ENCODE assay signal across 8 cellular contexts in genomic region chr5:172778223-172778814, GRCh38. TPM values are rescaled to one million over a fixed set of nuclear protein-coding genes. Genes with fewer than 3 reads are reported as not detected.
A peak's percentile ranks its signal among the peaks of the same experiment; 100 is the strongest.
DNase-seq lines count a peak whose midpoint lies in the region; ATAC-seq, FAIRE-seq and TF ChIP-seq lines count a peak whose summit lies in the region.

No MANE protein-coding gene starts in this region.

- no peaks in the 10 kb centered on the region for H3K9me3 Mint-ChIP-seq in activated naive CD4-positive, alpha-beta T cell treated with anti-CD3 and anti-CD28 coated beads for 36 hours

- no peak for TF ChIP-seq CTCF in right lobe of liver (IDR thresholded peaks at IDR 0.05)

- H3K36me3 ChIP-seq in adipocyte (ENCODE audit: control insufficient read depth, insufficient read depth, low read length, severe bottlenecking) (no peaks in the 10 kb centered on the region), right lobe of liver (no peaks in the 10 kb centered on the region)

- H3K27me3 Mint-ChIP-seq in activated naive CD4-positive, alpha-beta T cell treated with anti-CD3 and anti-CD28 coated beads for 36 hours (ENCODE audit: low read depth), result no peaks in the 10 kb centered on the region

- no peak overlapping the region for H3K4me3 Mint-ChIP-seq in activated naive CD4-positive, alpha-beta T cell treated with anti-CD3 and anti-CD28 coated beads for 36 hours

- H3K36me3 Mint-ChIP-seq in activated naive CD4-positive, alpha-beta T cell treated with anti-CD3 and anti-CD28 coated beads for 36 hours (ENCODE audit: low read depth), result no peaks in the 10 kb centered on the region

- peaks cover 53% of the 10 kb centered on the region for H3K4me1 Mint-ChIP-seq in activated naive CD4-positive, alpha-beta T cell treated with anti-CD3 and anti-CD28 coated beads for 36 hours (ENCODE audit: low read depth)

- CTCF ChIA-PET in activated naive CD4-positive, alpha-beta T cell treated with anti-CD3 and anti-CD28 coated beads for 36 hours (lab: Charles Lee), result interaction anchor here (0.6 to 2.0 kb wide), 2 partner anchors 62 to 167 kb away, joined by 3 to 6 read pairs; no protein-coding TSS in a partner anchor

- intact Hi-C loops in activated naive CD4-positive, alpha-beta T cell treated with anti-CD3 and anti-CD28 coated beads for 36 hours (cut with micrococcal nuclease), result loop anchor here (10.0 kb wide), 1 partner anchor 1106 kb away; the partner anchor contains the start of gene CPEB4
- intact Hi-C loops in right lobe of liver (cut with DNase I), result loop anchor here in 1 of 2 donors (5.0 kb wide), 1 partner anchor 74 kb away; no protein-coding TSS in a partner anchor

- H3K27ac ChIP-seq in right lobe of liver, result peak overlapping the region; percentile 92 to 99 (median 94)

- peak overlapping the region; percentile 97 for H3K9ac ChIP-seq in adipocyte (ENCODE audit: low read length)

- ATAC-seq in right lobe of liver (peak; percentile 55 to 72 (median 64)), HG02884 (IDR thresholded peaks at IDR 0.05; ENCODE audit: unreplicated experiment) (no peak)

- peaks cover 55% of the 10 kb centered on the region for H3K4me1 ChIP-seq in adipocyte (ENCODE audit: control insufficient read depth, insufficient read depth, low read length)
- peaks cover 0 to 70% (median 35%) of the 10 kb centered on the region in 4 donors for H3K4me1 ChIP-seq in right lobe of liver

- TF ChIP-seq POLR2A in right lobe of liver (IDR thresholded peaks at IDR 0.05), result peak; percentile 87

- H3K4me3 ChIP-seq in adipocyte (ENCODE audit: low read length), result peak overlapping the region; percentile 73
- H3K4me3 ChIP-seq in right lobe of liver, result no peak overlapping the region

- WGBS in right lobe of liver (ENCODE audit: insufficient coverage, low coverage, low lambda C conversion rate, missing lambda C conversion rate), result 8% methylated on average over 2 of the region's 7 CpGs

- no peak for DNase-seq in activated naive CD4-positive, alpha-beta T cell treated with anti-CD3 and anti-CD28 coated beads for 36 hours
- DNase-seq in activated naive CD4-positive, alpha-beta T cell treated with Interleukin-2 at 50 U/mL for 16 hours, result no peak
- peak; percentile 82 for DNase-seq in adipocyte (ENCODE audit: low read depth)
- DNase-seq in right lobe of liver, result peak; percentile 70 to 93 (median 84)
- DNase-seq in urothelium cell line (ENCODE audit: low spot score), result peak; percentile 81
- DNase-seq in DMS153 treated with DMSO at 0.1 percent for 48 hours (lab: John Stamatoyannopoulos, UW; ENCODE audit: unreplicated experiment), result no peak
- DNase-seq in cerebellum (ENCODE audit: low spot score), result no peak

- H3K27me3 ChIP-seq in adipocyte (replicated peaks; ENCODE audit: control insufficient read depth, insufficient read depth, low read length) (no peaks in the 10 kb centered on the region), right lobe of liver (no peaks in the 10 kb centered on the region)

- H3K9me3 ChIP-seq in adipocyte (ENCODE audit: control insufficient read depth, low read length) (no peaks in the 10 kb centered on the region), right lobe of liver (no peaks in the 10 kb centered on the region)

- H3K27ac Mint-ChIP-seq in activated naive CD4-positive, alpha-beta T cell treated with anti-CD3 and anti-CD28 coated beads for 36 hours, result peak overlapping the region; percentile 77

- FAIRE-seq in urothelium cell line (lab: Jason Lieb, UNC), result no peak

RNA-seq across cellular contexts. Expression of gene DUSP1, which starts 7.3 kb away (rescaled TPM):
- 1 to 10 TPM; 7.0 to 7.3 TPM for total RNA-seq in activated naive CD4-positive, alpha-beta T cell treated with anti-CD3 and anti-CD28 coated beads for 36 hours
- 100 to 1,000 TPM; 106 to 407 (median 232) TPM for total RNA-seq in right lobe of liver
- total RNA-seq in cerebellum, result 36.9 TPM

RNA-seq across cellular contexts. Expression of gene ERGIC1, which starts 55.7 kb away (rescaled TPM):
- total RNA-seq in activated naive CD4-positive, alpha-beta T cell treated with anti-CD3 and anti-CD28 coated beads for 36 hours, result 10 to 100 TPM; 33.4 to 36.2 TPM
- total RNA-seq in right lobe of liver (100 to 1,000 TPM; 103 to 264 (median 154) TPM), cerebellum (59.2 TPM)

Comparison
In these comparisons a context has a peak if more than half of its experiments do, and no peak if none do; other contexts are left out.
1. DNase-seq: peak in adipocyte (single experiment), right lobe of liver (3 of 3) and urothelium cell line (single experiment); none in activated naive CD4-positive, alpha-beta T cell treated with anti-CD3 and anti-CD28 coated beads for 36 hours (single experiment), activated naive CD4-positive, alpha-beta T cell treated with Interleukin-2 at 50 U/mL for 16 hours (single experiment), DMS153 treated with DMSO at 0.1 percent for 48 hours (single experiment) and cerebellum (single experiment).